Comparison of ENCODE assay signal across 1 cellular context in the genomic region with DNA sequence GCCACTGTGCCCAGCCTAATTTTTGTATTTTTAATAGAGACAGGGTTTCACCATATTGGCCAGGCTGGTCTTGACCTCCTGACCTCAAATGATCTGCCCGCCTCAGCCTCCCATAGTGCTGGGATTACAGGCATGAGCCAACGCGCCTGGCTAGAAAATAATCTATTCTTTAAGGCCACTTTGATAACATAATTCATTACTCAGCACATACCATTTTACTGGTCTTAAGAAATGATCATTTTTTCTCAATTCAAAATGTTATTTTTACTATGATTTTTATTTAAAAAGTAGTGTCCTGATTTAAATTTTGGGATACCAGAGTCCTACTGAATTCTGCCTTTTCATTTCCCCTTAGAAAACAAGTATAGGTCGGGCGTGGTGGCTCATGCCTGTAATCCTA.
TF ChIP-seq lines count a peak whose summit lies in the region.

No MANE protein-coding gene starts in this region.

TF ChIP-seq in HepG2, 621 proteins besides CTCF, POLR2A, EP300 and RAD21:
- 0 out of 2 replicates have a peak, but pooled peaks have one; percentile 4 for TF ChIP-seq MAFF (IDR thresholded peaks at IDR 0.05; ENCODE audit: low read depth, low read length)
- no peak for TF ChIP-seq AKAP8 (CRISPR knock-in tag; IDR thresholded peaks at IDR 0.05)
- TF ChIP-seq, protein P1, sequence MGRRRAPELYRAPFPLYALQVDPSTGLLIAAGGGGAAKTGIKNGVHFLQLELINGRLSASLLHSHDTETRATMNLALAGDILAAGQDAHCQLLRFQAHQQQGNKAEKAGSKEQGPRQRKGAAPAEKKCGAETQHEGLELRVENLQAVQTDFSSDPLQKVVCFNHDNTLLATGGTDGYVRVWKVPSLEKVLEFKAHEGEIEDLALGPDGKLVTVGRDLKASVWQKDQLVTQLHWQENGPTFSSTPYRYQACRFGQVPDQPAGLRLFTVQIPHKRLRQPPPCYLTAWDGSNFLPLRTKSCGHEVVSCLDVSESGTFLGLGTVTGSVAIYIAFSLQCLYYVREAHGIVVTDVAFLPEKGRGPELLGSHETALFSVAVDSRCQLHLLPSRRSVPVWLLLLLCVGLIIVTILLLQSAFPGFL (CRISPR knock-in tag; IDR thresholded peaks at IDR 0.05): no peak
- no peak for TF ChIP-seq PTBP1 (IDR thresholded peaks at IDR 0.05; ENCODE audit: low read depth, low read length, poor library complexity, severe bottlenecking)
- no peak for TF ChIP-seq ZNF292 (CRISPR knock-in tag; IDR thresholded peaks at IDR 0.05; ENCODE audit: borderline replicate concordance, low read depth)
- no peak for TF ChIP-seq CHCHD3 (CRISPR knock-in tag; IDR thresholded peaks at IDR 0.05)
- TF ChIP-seq SATB2 (CRISPR knock-in tag; IDR thresholded peaks at IDR 0.05): no peak
- TF ChIP-seq, protein P2, sequence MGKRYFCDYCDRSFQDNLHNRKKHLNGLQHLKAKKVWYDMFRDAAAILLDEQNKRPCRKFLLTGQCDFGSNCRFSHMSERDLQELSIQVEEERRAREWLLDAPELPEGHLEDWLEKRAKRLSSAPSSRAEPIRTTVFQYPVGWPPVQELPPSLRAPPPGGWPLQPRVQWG (CRISPR knock-in tag; IDR thresholded peaks at IDR 0.05; ENCODE audit: borderline replicate concordance, low read depth): no peak
- TF ChIP-seq KDM5A (IDR thresholded peaks at IDR 0.05; ENCODE audit: borderline replicate concordance, low read length): no peak
- TF ChIP-seq STAG1 (CRISPR knock-in tag; IDR thresholded peaks at IDR 0.05): no peak
- TF ChIP-seq ZZZ3 (CRISPR knock-in tag; IDR thresholded peaks at IDR 0.05; ENCODE audit: borderline replicate concordance): no peak
- TF ChIP-seq, protein P3, sequence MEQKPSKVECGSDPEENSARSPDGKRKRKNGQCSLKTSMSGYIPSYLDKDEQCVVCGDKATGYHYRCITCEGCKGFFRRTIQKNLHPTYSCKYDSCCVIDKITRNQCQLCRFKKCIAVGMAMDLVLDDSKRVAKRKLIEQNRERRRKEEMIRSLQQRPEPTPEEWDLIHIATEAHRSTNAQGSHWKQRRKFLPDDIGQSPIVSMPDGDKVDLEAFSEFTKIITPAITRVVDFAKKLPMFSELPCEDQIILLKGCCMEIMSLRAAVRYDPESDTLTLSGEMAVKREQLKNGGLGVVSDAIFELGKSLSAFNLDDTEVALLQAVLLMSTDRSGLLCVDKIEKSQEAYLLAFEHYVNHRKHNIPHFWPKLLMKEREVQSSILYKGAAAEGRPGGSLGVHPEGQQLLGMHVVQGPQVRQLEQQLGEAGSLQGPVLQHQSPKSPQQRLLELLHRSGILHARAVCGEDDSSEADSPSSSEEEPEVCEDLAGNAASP (CRISPR knock-in tag; IDR thresholded peaks at IDR 0.05; ENCODE audit: borderline replicate concordance): no peak
- TF ChIP-seq HNRNPLL (IDR thresholded peaks at IDR 0.05; ENCODE audit: low read depth, low read length, poor library complexity, severe bottlenecking): no peak
- TF ChIP-seq EZH2 (conservative IDR thresholded peaks at IDR 0.05; ENCODE audit: low read depth, low read length): no peak
- no peak for TF ChIP-seq POGZ (CRISPR knock-in tag; IDR thresholded peaks at IDR 0.05)
- TF ChIP-seq, protein P4, sequence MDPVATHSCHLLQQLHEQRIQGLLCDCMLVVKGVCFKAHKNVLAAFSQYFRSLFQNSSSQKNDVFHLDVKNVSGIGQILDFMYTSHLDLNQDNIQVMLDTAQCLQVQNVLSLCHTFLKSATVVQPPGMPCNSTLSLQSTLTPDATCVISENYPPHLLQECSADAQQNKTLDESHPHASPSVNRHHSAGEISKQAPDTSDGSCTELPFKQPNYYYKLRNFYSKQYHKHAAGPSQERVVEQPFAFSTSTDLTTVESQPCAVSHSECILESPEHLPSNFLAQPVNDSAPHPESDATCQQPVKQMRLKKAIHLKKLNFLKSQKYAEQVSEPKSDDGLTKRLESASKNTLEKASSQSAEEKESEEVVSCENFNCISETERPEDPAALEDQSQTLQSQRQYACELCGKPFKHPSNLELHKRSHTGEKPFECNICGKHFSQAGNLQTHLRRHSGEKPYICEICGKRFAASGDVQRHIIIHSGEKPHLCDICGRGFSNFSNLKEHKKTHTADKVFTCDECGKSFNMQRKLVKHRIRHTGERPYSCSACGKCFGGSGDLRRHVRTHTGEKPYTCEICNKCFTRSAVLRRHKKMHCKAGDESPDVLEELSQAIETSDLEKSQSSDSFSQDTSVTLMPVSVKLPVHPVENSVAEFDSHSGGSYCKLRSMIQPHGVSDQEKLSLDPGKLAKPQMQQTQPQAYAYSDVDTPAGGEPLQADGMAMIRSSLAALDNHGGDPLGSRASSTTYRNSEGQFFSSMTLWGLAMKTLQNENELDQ (CRISPR knock-in tag; IDR thresholded peaks at IDR 0.05; ENCODE audit: borderline replicate concordance): no peak
- TF ChIP-seq LCORL (IDR thresholded peaks at IDR 0.05): no peak
- no peak for TF ChIP-seq LCORL (CRISPR knock-in tag; IDR thresholded peaks at IDR 0.05)
- no peak for TF ChIP-seq NFATC3 (CRISPR knock-in tag; IDR thresholded peaks at IDR 0.05)
- TF ChIP-seq ZNF607 (CRISPR knock-in tag; IDR thresholded peaks at IDR 0.05; ENCODE audit: borderline replicate concordance): no peak
- no peak for TF ChIP-seq TOE1 (CRISPR knock-in tag; IDR thresholded peaks at IDR 0.05)
- TF ChIP-seq MAFK (conservative IDR thresholded peaks at IDR 0.05 in 1 of 2, IDR thresholded peaks at IDR 0.05 in 1 of 2; ENCODE audit: low read length in 2 of 2): peak in 1 of 2 experiments; percentile 54; a peak in 2 of 4 replicates
- no peak for TF ChIP-seq NPAS2 (CRISPR knock-in tag; IDR thresholded peaks at IDR 0.05; ENCODE audit: borderline replicate concordance)
- TF ChIP-seq, protein P5, sequence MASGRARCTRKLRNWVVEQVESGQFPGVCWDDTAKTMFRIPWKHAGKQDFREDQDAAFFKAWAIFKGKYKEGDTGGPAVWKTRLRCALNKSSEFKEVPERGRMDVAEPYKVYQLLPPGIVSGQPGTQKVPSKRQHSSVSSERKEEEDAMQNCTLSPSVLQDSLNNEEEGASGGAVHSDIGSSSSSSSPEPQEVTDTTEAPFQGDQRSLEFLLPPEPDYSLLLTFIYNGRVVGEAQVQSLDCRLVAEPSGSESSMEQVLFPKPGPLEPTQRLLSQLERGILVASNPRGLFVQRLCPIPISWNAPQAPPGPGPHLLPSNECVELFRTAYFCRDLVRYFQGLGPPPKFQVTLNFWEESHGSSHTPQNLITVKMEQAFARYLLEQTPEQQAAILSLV (CRISPR knock-in tag; IDR thresholded peaks at IDR 0.05; ENCODE audit: borderline replicate concordance): no peak
- 0 out of 2 replicates have a peak, but pooled peaks have one; percentile 17 for TF ChIP-seq NR2F6 (IDR thresholded peaks at IDR 0.05)
- no peak for TF ChIP-seq NR2F6 (CRISPR knock-in tag; IDR thresholded peaks at IDR 0.05)
